Comparison of ENCODE assay signal across 8 cellular contexts in the genomic region with DNA sequence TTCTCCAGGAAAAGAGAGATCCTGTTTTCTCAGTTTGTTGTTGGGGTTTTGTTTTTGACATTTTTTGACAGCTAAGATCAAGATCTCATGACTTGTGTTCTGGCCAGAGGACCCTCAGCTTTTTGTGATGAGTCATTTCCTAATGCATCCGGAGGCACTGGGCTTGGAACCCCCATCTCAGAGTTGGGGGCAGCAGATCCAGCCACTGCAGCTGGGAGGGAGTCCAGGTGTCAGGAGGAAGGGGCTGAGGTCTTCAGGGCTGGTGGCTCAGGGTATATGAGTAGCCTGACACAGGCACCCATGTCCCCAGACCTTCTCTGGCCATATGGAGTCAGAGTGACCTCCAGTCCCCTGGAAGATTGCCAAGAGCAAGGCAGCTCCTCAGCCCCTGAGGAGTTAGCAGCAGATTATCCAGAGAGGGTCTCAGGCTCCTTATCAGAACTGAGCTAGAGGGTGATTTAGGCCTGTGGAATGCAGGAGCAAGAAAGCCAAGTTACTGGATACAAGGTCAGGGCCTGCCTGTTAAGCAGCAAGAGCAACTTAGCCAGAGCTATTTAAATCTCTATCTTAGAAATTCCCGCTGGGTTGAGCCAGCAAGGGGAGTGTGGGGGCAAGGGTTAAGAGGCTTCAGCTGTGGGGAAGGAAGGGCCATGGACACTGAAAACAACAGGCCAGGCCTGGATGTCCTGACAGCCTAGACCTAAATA.
DNase-seq lines count a peak whose midpoint lies in the region; ATAC-seq, FAIRE-seq and TF ChIP-seq lines count a peak whose summit lies in the region.

No MANE protein-coding gene starts in this region.

- no peak for FAIRE-seq in frontal cortex (lab: Jason Lieb, UNC)

- no peaks in the 10 kb centered on the region for H3K9me3 Mint-ChIP-seq in natural killer cell

- H3K4me1 Mint-ChIP-seq in natural killer cell, result no peaks in the 10 kb centered on the region

- ATAC-seq in natural killer cell, result no peak

- no peak overlapping the region for H3K27ac Mint-ChIP-seq in natural killer cell

- intact Hi-C loops in natural killer cell (cut with micrococcal nuclease), result no loop called here

- no peaks in the 10 kb centered on the region for H3K36me3 Mint-ChIP-seq in natural killer cell

- no peak for TF ChIP-seq CTCF in natural killer cell (IDR thresholded peaks at IDR 0.05)

- DNase-seq in A172 (ENCODE audit: low spot score) (peak; percentile 91), NCI-H82 treated with DMSO at 0.1 percent for 48 hours (lab: John Stamatoyannopoulos, UW; ENCODE audit: unreplicated experiment) (peak; percentile 80), epithelial cell of prostate (ENCODE audit: low read depth, low spot score) (no peak), midbrain (lab: John Stamatoyannopoulos, UW) (peak; percentile 13), natural killer cell (no peak), frontal cortex (ENCODE audit: low spot score in 2 of 2) (no peak), RPMI8226 (no peak)
- no peak for DNase-seq in activated CD8-positive, alpha-beta memory T cell treated with anti-CD3 and anti-CD28 coated beads for 24 hours

- H3K27me3 Mint-ChIP-seq in natural killer cell (ENCODE audit: low read depth in 2 of 2), result peaks cover 0 to 8% of the 10 kb centered on the region in 2 donors

- peak overlapping the region; percentile 2 for H3K27ac ChIP-seq in epithelial cell of prostate

- H3K4me3 Mint-ChIP-seq in natural killer cell, result no peak overlapping the region

Comparison
In these comparisons a context has a peak if more than half of its experiments do, and no peak if none do; other contexts are left out.
1. DNase-seq: peak in A172 (single experiment), NCI-H82 treated with DMSO at 0.1 percent for 48 hours (single experiment) and midbrain (single experiment); none in epithelial cell of prostate (single experiment), activated CD8-positive, alpha-beta memory T cell treated with anti-CD3 and anti-CD28 coated beads for 24 hours (single experiment), natural killer cell (single experiment), frontal cortex (0 of 2) and RPMI8226 (single experiment).